In the genomic region with DNA sequence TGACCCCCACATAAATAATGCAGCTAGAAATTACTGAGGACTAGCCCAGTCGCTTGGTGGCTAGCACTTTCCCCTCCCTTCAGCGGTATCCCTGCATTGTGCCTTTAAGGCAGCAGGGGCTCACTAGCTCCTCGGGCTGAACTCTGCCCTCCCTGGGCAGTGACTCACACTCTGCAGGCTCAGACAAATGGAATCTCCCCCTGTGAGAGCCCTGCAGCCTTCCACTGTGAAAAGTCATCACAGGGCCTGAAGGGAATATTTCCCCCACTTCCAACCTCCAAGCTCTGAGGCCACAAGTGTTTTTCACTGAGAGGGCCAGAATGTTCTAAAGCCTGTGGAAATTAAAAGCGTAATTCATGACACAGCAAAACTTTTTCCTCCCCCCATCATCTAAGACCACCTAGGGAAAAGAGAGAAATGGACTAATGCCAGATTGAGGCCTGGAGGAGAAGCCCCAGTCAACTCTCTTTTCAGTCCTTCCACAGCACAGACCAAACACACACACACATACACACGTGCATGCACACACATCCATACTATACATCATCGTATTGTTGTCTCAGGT, we compare ENCODE assay signal across 1 cellular context.
A peak's percentile ranks its signal among the peaks of the same experiment; 100 is the strongest.
TF ChIP-seq lines count a peak whose summit lies in the region.

No MANE protein-coding gene starts in this region.

TF ChIP-seq in HepG2, 621 proteins besides CTCF, POLR2A, EP300 and RAD21 (continued from another document and continues in another):
- peak; percentile 14; the same call in 1 of the 2 replicates for TF ChIP-seq ZNF687 (CRISPR knock-in tag; IDR thresholded peaks at IDR 0.05)
- TF ChIP-seq RFX5 (IDR thresholded peaks at IDR 0.05; ENCODE audit: low read depth, low read length): no peak
- no peak for TF ChIP-seq ZNF407 (CRISPR knock-in tag; IDR thresholded peaks at IDR 0.05; ENCODE audit: not compliant biosample characterization)
- TF ChIP-seq, protein P1, sequence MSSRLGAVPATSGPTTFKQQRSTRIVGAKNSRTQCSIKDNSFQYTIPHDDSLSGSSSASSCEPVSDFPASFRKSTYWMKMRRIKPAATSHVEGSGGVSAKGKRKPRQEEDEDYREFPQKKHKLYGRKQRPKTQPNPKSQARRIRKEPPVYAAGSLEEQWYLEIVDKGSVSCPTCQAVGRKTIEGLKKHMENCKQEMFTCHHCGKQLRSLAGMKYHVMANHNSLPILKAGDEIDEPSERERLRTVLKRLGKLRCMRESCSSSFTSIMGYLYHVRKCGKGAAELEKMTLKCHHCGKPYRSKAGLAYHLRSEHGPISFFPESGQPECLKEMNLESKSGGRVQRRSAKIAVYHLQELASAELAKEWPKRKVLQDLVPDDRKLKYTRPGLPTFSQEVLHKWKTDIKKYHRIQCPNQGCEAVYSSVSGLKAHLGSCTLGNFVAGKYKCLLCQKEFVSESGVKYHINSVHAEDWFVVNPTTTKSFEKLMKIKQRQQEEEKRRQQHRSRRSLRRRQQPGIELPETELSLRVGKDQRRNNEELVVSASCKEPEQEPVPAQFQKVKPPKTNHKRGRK (CRISPR knock-in tag; IDR thresholded peaks at IDR 0.05): no peak
- TF ChIP-seq ZBTB1 (CRISPR knock-in tag; IDR thresholded peaks at IDR 0.05; ENCODE audit: borderline replicate concordance): no peak
- peak; percentile 21; the same call in 1 of the 2 replicates for TF ChIP-seq MAFF (IDR thresholded peaks at IDR 0.05; ENCODE audit: low read depth, low read length)
- no peak for TF ChIP-seq SPEN (CRISPR knock-in tag; IDR thresholded peaks at IDR 0.05; ENCODE audit: low read depth)
- no peak for TF ChIP-seq SRF (IDR thresholded peaks at IDR 0.05; ENCODE audit: low read depth, low read length)
- no peak for TF ChIP-seq KLF13 (CRISPR knock-in tag; IDR thresholded peaks at IDR 0.05)
- no peak for TF ChIP-seq GATAD1 (CRISPR knock-in tag; IDR thresholded peaks at IDR 0.05)
- no peak for TF ChIP-seq MTA1 (CRISPR knock-in tag; IDR thresholded peaks at IDR 0.05; ENCODE audit: borderline replicate concordance)
- TF ChIP-seq MAFK (conservative IDR thresholded peaks at IDR 0.05 in 1 of 2, IDR thresholded peaks at IDR 0.05 in 1 of 2; ENCODE audit: low read length in 2 of 2): peak; percentile 33 to 50; a peak in 2 of 4 replicates
- no peak for TF ChIP-seq RARG (CRISPR knock-in tag; IDR thresholded peaks at IDR 0.05; ENCODE audit: low read depth)
- no peak for TF ChIP-seq MTERF4 (CRISPR knock-in tag; IDR thresholded peaks at IDR 0.05)
- TF ChIP-seq, protein P2, sequence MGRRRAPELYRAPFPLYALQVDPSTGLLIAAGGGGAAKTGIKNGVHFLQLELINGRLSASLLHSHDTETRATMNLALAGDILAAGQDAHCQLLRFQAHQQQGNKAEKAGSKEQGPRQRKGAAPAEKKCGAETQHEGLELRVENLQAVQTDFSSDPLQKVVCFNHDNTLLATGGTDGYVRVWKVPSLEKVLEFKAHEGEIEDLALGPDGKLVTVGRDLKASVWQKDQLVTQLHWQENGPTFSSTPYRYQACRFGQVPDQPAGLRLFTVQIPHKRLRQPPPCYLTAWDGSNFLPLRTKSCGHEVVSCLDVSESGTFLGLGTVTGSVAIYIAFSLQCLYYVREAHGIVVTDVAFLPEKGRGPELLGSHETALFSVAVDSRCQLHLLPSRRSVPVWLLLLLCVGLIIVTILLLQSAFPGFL (CRISPR knock-in tag; IDR thresholded peaks at IDR 0.05): no peak
- TF ChIP-seq, protein P3, sequence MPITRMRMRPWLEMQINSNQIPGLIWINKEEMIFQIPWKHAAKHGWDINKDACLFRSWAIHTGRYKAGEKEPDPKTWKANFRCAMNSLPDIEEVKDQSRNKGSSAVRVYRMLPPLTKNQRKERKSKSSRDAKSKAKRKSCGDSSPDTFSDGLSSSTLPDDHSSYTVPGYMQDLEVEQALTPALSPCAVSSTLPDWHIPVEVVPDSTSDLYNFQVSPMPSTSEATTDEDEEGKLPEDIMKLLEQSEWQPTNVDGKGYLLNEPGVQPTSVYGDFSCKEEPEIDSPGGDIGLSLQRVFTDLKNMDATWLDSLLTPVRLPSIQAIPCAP (CRISPR knock-in tag; IDR thresholded peaks at IDR 0.05; ENCODE audit: low read depth): no peak
- no peak for TF ChIP-seq ZNF652 (CRISPR knock-in tag; IDR thresholded peaks at IDR 0.05; ENCODE audit: borderline replicate concordance, low read depth)
- no peak for TF ChIP-seq TBL1XR1 (IDR thresholded peaks at IDR 0.05; ENCODE audit: borderline replicate concordance, low read length, partially characterized antibody)
- TF ChIP-seq ZNF7 (CRISPR knock-in tag; IDR thresholded peaks at IDR 0.05): no peak
- TF ChIP-seq HHEX (CRISPR knock-in tag; IDR thresholded peaks at IDR 0.05): no peak
- TF ChIP-seq TRIM22 (IDR thresholded peaks at IDR 0.05): no peak
- TF ChIP-seq SNAI1 (CRISPR knock-in tag; IDR thresholded peaks at IDR 0.05; ENCODE audit: borderline replicate concordance): no peak
- TF ChIP-seq, protein P4, sequence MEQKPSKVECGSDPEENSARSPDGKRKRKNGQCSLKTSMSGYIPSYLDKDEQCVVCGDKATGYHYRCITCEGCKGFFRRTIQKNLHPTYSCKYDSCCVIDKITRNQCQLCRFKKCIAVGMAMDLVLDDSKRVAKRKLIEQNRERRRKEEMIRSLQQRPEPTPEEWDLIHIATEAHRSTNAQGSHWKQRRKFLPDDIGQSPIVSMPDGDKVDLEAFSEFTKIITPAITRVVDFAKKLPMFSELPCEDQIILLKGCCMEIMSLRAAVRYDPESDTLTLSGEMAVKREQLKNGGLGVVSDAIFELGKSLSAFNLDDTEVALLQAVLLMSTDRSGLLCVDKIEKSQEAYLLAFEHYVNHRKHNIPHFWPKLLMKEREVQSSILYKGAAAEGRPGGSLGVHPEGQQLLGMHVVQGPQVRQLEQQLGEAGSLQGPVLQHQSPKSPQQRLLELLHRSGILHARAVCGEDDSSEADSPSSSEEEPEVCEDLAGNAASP (CRISPR knock-in tag; IDR thresholded peaks at IDR 0.05; ENCODE audit: borderline replicate concordance): no peak
- TF ChIP-seq, protein P5, sequence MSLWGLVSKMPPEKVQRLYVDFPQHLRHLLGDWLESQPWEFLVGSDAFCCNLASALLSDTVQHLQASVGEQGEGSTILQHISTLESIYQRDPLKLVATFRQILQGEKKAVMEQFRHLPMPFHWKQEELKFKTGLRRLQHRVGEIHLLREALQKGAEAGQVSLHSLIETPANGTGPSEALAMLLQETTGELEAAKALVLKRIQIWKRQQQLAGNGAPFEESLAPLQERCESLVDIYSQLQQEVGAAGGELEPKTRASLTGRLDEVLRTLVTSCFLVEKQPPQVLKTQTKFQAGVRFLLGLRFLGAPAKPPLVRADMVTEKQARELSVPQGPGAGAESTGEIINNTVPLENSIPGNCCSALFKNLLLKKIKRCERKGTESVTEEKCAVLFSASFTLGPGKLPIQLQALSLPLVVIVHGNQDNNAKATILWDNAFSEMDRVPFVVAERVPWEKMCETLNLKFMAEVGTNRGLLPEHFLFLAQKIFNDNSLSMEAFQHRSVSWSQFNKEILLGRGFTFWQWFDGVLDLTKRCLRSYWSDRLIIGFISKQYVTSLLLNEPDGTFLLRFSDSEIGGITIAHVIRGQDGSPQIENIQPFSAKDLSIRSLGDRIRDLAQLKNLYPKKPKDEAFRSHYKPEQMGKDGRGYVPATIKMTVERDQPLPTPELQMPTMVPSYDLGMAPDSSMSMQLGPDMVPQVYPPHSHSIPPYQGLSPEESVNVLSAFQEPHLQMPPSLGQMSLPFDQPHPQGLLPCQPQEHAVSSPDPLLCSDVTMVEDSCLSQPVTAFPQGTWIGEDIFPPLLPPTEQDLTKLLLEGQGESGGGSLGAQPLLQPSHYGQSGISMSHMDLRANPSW (CRISPR knock-in tag; IDR thresholded peaks at IDR 0.05; ENCODE audit: borderline replicate concordance): no peak
- no peak for TF ChIP-seq ARID2 (CRISPR knock-in tag; IDR thresholded peaks at IDR 0.05; ENCODE audit: borderline replicate concordance)
- TF ChIP-seq DNMT3B (CRISPR knock-in tag; conservative IDR thresholded peaks at IDR 0.05): no peak
- no peak for TF ChIP-seq ZBTB42 (CRISPR knock-in tag; IDR thresholded peaks at IDR 0.05)
- TF ChIP-seq HNF4A (CRISPR knock-in tag; IDR thresholded peaks at IDR 0.05): peak; percentile 86
- TF ChIP-seq PPARG (CRISPR knock-in tag; conservative IDR thresholded peaks at IDR 0.05): peak; percentile 73
- TF ChIP-seq ZFAT (CRISPR knock-in tag; conservative IDR thresholded peaks at IDR 0.05): no peak
- no peak for TF ChIP-seq ZSCAN30 (CRISPR knock-in tag; IDR thresholded peaks at IDR 0.05)
